In genomic region chr2:52929412-52929811, GRCh38 we compare ENCODE assay signal across 17 cellular contexts.
DNase-seq lines count a peak whose midpoint lies in the region; TF ChIP-seq lines count a peak whose summit lies in the region.
"Had no signal": no experiment of that assay in that cellular context is flagged by ENCODE, and none has a peak within 500 bp of the region (broad histone marks: within the 10 kb centered on the region; RNA-seq: fewer than 3 reads in every experiment).

No MANE protein-coding gene starts in this region.

- TF ChIP-seq POLR2A in Peyer's patch (IDR thresholded peaks at IDR 0.05), result no peak

- H2BK120ac ChIP-seq in mesenchymal stem cell (ENCODE audit: low read depth, low read length), result no peak overlapping the region

- no peak overlapping the region for H3K18ac ChIP-seq in mesenchymal stem cell (ENCODE audit: low read depth in 1 of 2, low read length in 2 of 2)

- TF ChIP-seq CTCF in Peyer's patch (IDR thresholded peaks at IDR 0.05), result no peak

- intact Hi-C loops in posterior vena cava (cut with DNase I), result no loop called here

- no peak overlapping the region for H2AK5ac ChIP-seq in mesenchymal stem cell (ENCODE audit: low read length, severe bottlenecking)

- no peaks in the 10 kb centered on the region for H3K27me3 ChIP-seq in mesenchymal stem cell (ENCODE audit: control insufficient read depth in 1 of 2, insufficient read depth in 1 of 2, low read length in 2 of 2)
- H3K27me3 ChIP-seq in Peyer's patch, result no peaks in the 10 kb centered on the region
- H3K27me3 ChIP-seq: BLaER1 treated with 17β-estradiol and CSF1 and Interleukin-3, amounts not matched to agents 10 nM and 100 nM had no signal

- no peak overlapping the region for H2BK15ac ChIP-seq in mesenchymal stem cell (ENCODE audit: low read depth, poor library complexity, severe bottlenecking)

- H3K79me1 ChIP-seq in mesenchymal stem cell (replicated peaks; ENCODE audit: low read length, poor library complexity, severe bottlenecking), result no peaks in the 10 kb centered on the region

- 95% methylated on average over 4 of the region's 4 CpGs for WGBS in mesenchymal stem cell

- H3K9me3 ChIP-seq in mesenchymal stem cell (ENCODE audit: control insufficient read depth, low read length), result no peaks in the 10 kb centered on the region
- H3K9me3 ChIP-seq in Peyer's patch, result no peaks in the 10 kb centered on the region

- DNase-seq in UCSD-AML1 (lab: John Stamatoyannopoulos, UW; ENCODE audit: unreplicated experiment) (peak; percentile 5), mesenchymal stem cell (no peak), posterior vena cava (ENCODE audit: low spot score) (peak; percentile 32), Peyer's patch (no peak), SIG-M5 treated with dmso at 0.1 percent for 504 hours (lab: John Stamatoyannopoulos, UW; ENCODE audit: unreplicated experiment) (no peak)
- DNase-seq in stimulated activated CD8-positive, alpha-beta memory T cell treated with anti-CD3 and anti-CD28 coated beads, Interleukin-4, amount 100 ng/mL, for 48 hours, result no peak
- DNase-seq: AML-193; Caco-2; Calu3; CD4-positive, alpha-beta T cell; CD8-positive, alpha-beta T cell; DMS79 treated with DMSO at 0.1 percent for 48 hours; GF-D8 had no signal

- no peak overlapping the region for H3K4ac ChIP-seq in mesenchymal stem cell (ENCODE audit: low read depth in 1 of 2, low read length in 2 of 2)

- H3K23ac ChIP-seq in mesenchymal stem cell (ENCODE audit: low read length in 2 of 2), result no peak overlapping the region

- no peak overlapping the region for H3K4me3 ChIP-seq in mesenchymal stem cell (ENCODE audit: insufficient read depth in 1 of 2, low read depth in 1 of 2, low read length in 2 of 2)
- no peak overlapping the region for H3K4me3 ChIP-seq in Peyer's patch
- H3K4me3 ChIP-seq: A549; BLaER1 treated with 17β-estradiol and CSF1 and Interleukin-3, amounts not matched to agents 10 nM and 100 nM had no signal

- no peak overlapping the region for H3K9ac ChIP-seq in mesenchymal stem cell (ENCODE audit: low read length)
- H3K9ac ChIP-seq: BLaER1 treated with 17β-estradiol and CSF1 and Interleukin-3, amounts not matched to agents 10 nM and 100 nM had no signal

- no peaks in the 10 kb centered on the region for H3K36me3 ChIP-seq in mesenchymal stem cell (ENCODE audit: control insufficient read depth in 1 of 2, insufficient read depth in 2 of 2, low read depth in 1 of 2, low read length in 2 of 2)
- H3K36me3 ChIP-seq in Peyer's patch, result no peaks in the 10 kb centered on the region
- H3K36me3 ChIP-seq: BLaER1 treated with 17β-estradiol and CSF1 and Interleukin-3, amounts not matched to agents 10 nM and 100 nM had no signal

- peak overlapping the region; percentile 42 for H2AFZ ChIP-seq in mesenchymal stem cell (ENCODE audit: low read depth, low read length)

- peak overlapping the region in 1 of 2 experiments; percentile 32 for H3K14ac ChIP-seq in mesenchymal stem cell (ENCODE audit: low read length in 2 of 2)

- no peak overlapping the region for H2BK5ac ChIP-seq in mesenchymal stem cell (ENCODE audit: low read depth, low read length, poor library complexity, severe bottlenecking)

- no peak overlapping the region for H4K91ac ChIP-seq in mesenchymal stem cell (ENCODE audit: low read length)

- no peak overlapping the region for H2BK12ac ChIP-seq in mesenchymal stem cell (ENCODE audit: low read length in 2 of 2)

- H3K4me1 ChIP-seq in mesenchymal stem cell (ENCODE audit: control insufficient read depth, insufficient read depth, low read depth, low read length) (no peaks in the 10 kb centered on the region), Peyer's patch (no peaks in the 10 kb centered on the region)
- H3K4me1 ChIP-seq: Caco-2 had no signal

- no peak overlapping the region for H3K4me2 ChIP-seq in mesenchymal stem cell (ENCODE audit: low read length, poor library complexity, severe bottlenecking)
- H3K4me2 ChIP-seq: A549; BLaER1 treated with 17β-estradiol and CSF1 and Interleukin-3, amounts not matched to agents 10 nM and 100 nM had no signal

- no peak overlapping the region for H4K8ac ChIP-seq in mesenchymal stem cell (ENCODE audit: low read length)

- H3K27ac ChIP-seq in mesenchymal stem cell (ENCODE audit: low read length, poor library complexity, severe bottlenecking) (no peak overlapping the region), Peyer's patch (no peak overlapping the region)
- H3K27ac ChIP-seq: 22Rv1; A549; BLaER1 treated with 17β-estradiol and CSF1 and Interleukin-3, amounts not matched to agents 10 nM and 100 nM; C4-2B had no signal

Comparison
In these comparisons a context has a peak if more than half of its experiments do, and no peak if none do; other contexts are left out.
1. DNase-seq: peak in UCSD-AML1 (single experiment) and posterior vena cava (single experiment); none in mesenchymal stem cell (single experiment), stimulated activated CD8-positive, alpha-beta memory T cell treated with anti-CD3 and anti-CD28 coated beads, Interleukin-4, amount 100 ng/mL, for 48 hours (single experiment), Peyer's patch (0 of 3) and SIG-M5 treated with dmso at 0.1 percent for 504 hours (single experiment).